20 cellular contexts compared by ENCODE assay signal in the genomic region with DNA sequence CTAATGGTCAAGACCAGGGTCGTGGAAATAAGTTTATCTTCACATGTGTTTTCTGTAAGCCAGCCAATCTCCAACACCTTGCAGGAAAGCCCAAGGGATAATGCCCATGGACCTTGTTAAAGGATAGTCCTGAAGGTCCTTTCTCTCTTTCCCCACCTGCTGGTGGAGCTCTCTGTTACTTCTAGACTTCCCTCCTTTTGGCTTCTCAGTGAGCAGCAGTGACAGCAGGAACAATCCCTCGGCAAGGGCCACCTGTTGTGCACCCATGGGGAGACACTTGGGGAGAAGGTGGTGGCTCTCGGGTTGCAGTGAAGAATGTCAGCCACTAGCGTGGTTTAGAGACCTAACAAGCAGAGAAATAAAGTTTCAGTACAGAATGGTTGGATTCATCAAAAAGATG.
DNase-seq lines count a peak whose midpoint lies in the region; ATAC-seq, FAIRE-seq and TF ChIP-seq lines count a peak whose summit lies in the region.
"Had no signal": no experiment of that assay in that cellular context is flagged by ENCODE, and none has a peak within 500 bp of the region (broad histone marks: within the 10 kb centered on the region; RNA-seq: fewer than 3 reads in every experiment).

No MANE protein-coding gene starts in this region.

- H3K4me1 Mint-ChIP-seq in neural progenitor cell, result peaks cover 21% of the 10 kb centered on the region
- H3K4me1 Mint-ChIP-seq: stimulated activated effector memory CD8-positive, alpha-beta T cell treated with anti-CD3 and anti-CD28 coated beads, Interleukin-12 subunit alpha, Interleukin-12 subunit beta, amount 100 ng/mL, for 72 hours had no signal

- TF ChIP-seq CTCF in bronchial epithelial cell (IDR thresholded peaks at IDR 0.05; ENCODE audit: insufficient read depth, low read length, severe bottlenecking) (peak; percentile 6), neural progenitor cell (IDR thresholded peaks at IDR 0.05) (no peak), suprapubic skin (IDR thresholded peaks at IDR 0.05) (no peak)

- H3K4me1 ChIP-seq in neural progenitor cell (no peaks in the 10 kb centered on the region), suprapubic skin (peaks cover 3% of the 10 kb centered on the region)
- H3K4me1 ChIP-seq: HAP-1, SJSA1 had no signal

- no peak overlapping the region for H3K4me2 ChIP-seq in neural progenitor cell

- H3K4me3 ChIP-seq in bronchial epithelial cell (ENCODE audit: low read depth, low read length), result no peak overlapping the region
- H3K4me3 ChIP-seq in neural progenitor cell, result no peak overlapping the region
- H3K4me3 ChIP-seq in suprapubic skin, result no peak overlapping the region
- H3K4me3 ChIP-seq: HAP-1, left ventricle myocardium inferior, SJSA1 had no signal

- H2AFZ ChIP-seq in neural progenitor cell (replicated peaks), result no peak overlapping the region

- H3K27ac ChIP-seq in neural progenitor cell, result no peak overlapping the region
- H3K27ac ChIP-seq in suprapubic skin, result no peak overlapping the region
- H3K27ac ChIP-seq: left ventricle myocardium inferior, SJSA1 had no signal

- WGBS in suprapubic skin, result 88% methylated on average over 4 of the region's 4 CpGs

- ATAC-seq in sciatic nerve, result no peak
- ATAC-seq: naive thymus-derived CD8-positive, alpha-beta T cell; stimulated activated effector memory CD8-positive, alpha-beta T cell treated with anti-CD3 and anti-CD28 coated beads, Interleukin-12 subunit alpha, Interleukin-12 subunit beta, amount 100 ng/mL, for 72 hours had no signal

- H3K4me3 Mint-ChIP-seq in neural progenitor cell, result no peak overlapping the region
- H3K4me3 Mint-ChIP-seq: naive thymus-derived CD8-positive, alpha-beta T cell; stimulated activated effector memory CD8-positive, alpha-beta T cell treated with anti-CD3 and anti-CD28 coated beads, Interleukin-12 subunit alpha, Interleukin-12 subunit beta, amount 100 ng/mL, for 72 hours; T-helper 2 cell treated with Interferon-gamma antibody and Interleukin-4, amounts not matched to agents 5 μg/mL and 100 μg/mL, for 36 hours had no signal

- H3K36me3 ChIP-seq in bronchial epithelial cell (ENCODE audit: control insufficient read depth, insufficient read depth, low read length), result no peaks in the 10 kb centered on the region
- H3K36me3 ChIP-seq in neural progenitor cell, result no peaks in the 10 kb centered on the region
- H3K36me3 ChIP-seq in suprapubic skin, result no peaks in the 10 kb centered on the region
- H3K36me3 ChIP-seq: HAP-1, left ventricle myocardium inferior, SJSA1 had no signal

- peaks cover 5% of the 10 kb centered on the region for H3K27me3 Mint-ChIP-seq in neural progenitor cell (ENCODE audit: insufficient read depth, low read depth)

- peak overlapping the region; percentile 46 for H3K27ac Mint-ChIP-seq in neural progenitor cell
- H3K27ac Mint-ChIP-seq: naive thymus-derived CD8-positive, alpha-beta T cell; stimulated activated effector memory CD8-positive, alpha-beta T cell treated with anti-CD3 and anti-CD28 coated beads, Interleukin-12 subunit alpha, Interleukin-12 subunit beta, amount 100 ng/mL, for 72 hours; T-helper 2 cell treated with Interferon-gamma antibody and Interleukin-4, amounts not matched to agents 5 μg/mL and 100 μg/mL, for 36 hours had no signal

- H4K20me1 ChIP-seq in neural progenitor cell (ENCODE audit: low read depth), result no peaks in the 10 kb centered on the region

- no peaks in the 10 kb centered on the region for H3F3A ChIP-seq in neural progenitor cell (ENCODE audit: low read depth)

- peak; percentile 23 for FAIRE-seq in bronchial epithelial cell (lab: Jason Lieb, UNC)
- FAIRE-seq: colon had no signal

- peak; percentile 62 for TF ChIP-seq RAD21 in Ishikawa (IDR thresholded peaks at IDR 0.05; ENCODE audit: low read depth)

- TF ChIP-seq EP300 in Ishikawa (IDR thresholded peaks at IDR 0.05; ENCODE audit: borderline replicate concordance) (no peak), suprapubic skin (IDR thresholded peaks at IDR 0.05) (no peak)

- H3K9me3 ChIP-seq in neural progenitor cell (ENCODE audit: low read depth), result no peaks in the 10 kb centered on the region
- H3K9me3 ChIP-seq in suprapubic skin, result no peaks in the 10 kb centered on the region
- H3K9me3 ChIP-seq: HAP-1, left ventricle myocardium inferior, SJSA1 had no signal

- intact Hi-C loops in sciatic nerve (cut with DNase I), result no loop called here

- no peak overlapping the region for H3K9ac ChIP-seq in neural progenitor cell

- no peaks in the 10 kb centered on the region for H3K27me3 ChIP-seq in bronchial epithelial cell (ENCODE audit: control insufficient read depth, insufficient read depth, low read length)
- H3K27me3 ChIP-seq in neural progenitor cell, result no peaks in the 10 kb centered on the region
- H3K27me3 ChIP-seq in suprapubic skin, result no peaks in the 10 kb centered on the region
- H3K27me3 ChIP-seq: SJSA1 had no signal

- no peak for TF ChIP-seq POLR2A in suprapubic skin (IDR thresholded peaks at IDR 0.05)

- H3K36me3 Mint-ChIP-seq in neural progenitor cell, result no peaks in the 10 kb centered on the region
- H3K36me3 Mint-ChIP-seq: naive thymus-derived CD8-positive, alpha-beta T cell; stimulated activated effector memory CD8-positive, alpha-beta T cell treated with anti-CD3 and anti-CD28 coated beads, Interleukin-12 subunit alpha, Interleukin-12 subunit beta, amount 100 ng/mL, for 72 hours had no signal

- no peaks in the 10 kb centered on the region for H3K79me2 ChIP-seq in neural progenitor cell (ENCODE audit: low read depth)

- peak; percentile 6 for DNase-seq in ELR (ENCODE audit: low read depth)
- no peak for DNase-seq in bronchial epithelial cell (ENCODE audit: low read depth)
- no peak for DNase-seq in neural progenitor cell (ENCODE audit: low spot score)
- DNase-seq in sciatic nerve (ENCODE audit: low spot score), result no peak
- DNase-seq in suprapubic skin (ENCODE audit: low spot score in 2 of 2), result no peak
- DNase-seq in activated gamma-delta T cell (lab: John Stamatoyannopoulos, UW), result no peak
- DNase-seq: activated CD4-positive, alpha-beta T cell treated with anti-CD3 and anti-CD28 coated beads for 4 hours; activated CD8-positive, alpha-beta memory T cell treated with anti-CD3 and anti-CD28 coated beads, Interleukin-2, amount 50 U/mL, for 4 hours; activated effector memory CD4-positive, alpha-beta T cell treated with anti-CD3 and anti-CD28 coated beads, Interleukin-2, amount 50 U/mL, for 16 hours; C1 segment of cervical spinal cord; foreskin melanocyte; left ventricle myocardium inferior; naive thymus-derived CD8-positive, alpha-beta T cell; NCI-H1694 had no signal

- H3K9me3 Mint-ChIP-seq in neural progenitor cell, result no peaks in the 10 kb centered on the region
- H3K9me3 Mint-ChIP-seq: naive thymus-derived CD8-positive, alpha-beta T cell; stimulated activated effector memory CD8-positive, alpha-beta T cell treated with anti-CD3 and anti-CD28 coated beads, Interleukin-12 subunit alpha, Interleukin-12 subunit beta, amount 100 ng/mL, for 72 hours; T-helper 2 cell treated with Interferon-gamma antibody and Interleukin-4, amounts not matched to agents 5 μg/mL and 100 μg/mL, for 36 hours had no signal

TF ChIP-seq in Ishikawa, 13 proteins besides CTCF, POLR2A, EP300 and RAD21:
- no peak for TF ChIP-seq TCF12 (IDR thresholded peaks at IDR 0.05; ENCODE audit: low read depth)
- no peak for TF ChIP-seq FOXM1 (IDR thresholded peaks at IDR 0.05; ENCODE audit: borderline replicate concordance, low read depth)
- TF ChIP-seq REST (IDR thresholded peaks at IDR 0.05; ENCODE audit: low read depth), result no peak
